2 cellular contexts compared by ENCODE assay signal in the genomic region with DNA sequence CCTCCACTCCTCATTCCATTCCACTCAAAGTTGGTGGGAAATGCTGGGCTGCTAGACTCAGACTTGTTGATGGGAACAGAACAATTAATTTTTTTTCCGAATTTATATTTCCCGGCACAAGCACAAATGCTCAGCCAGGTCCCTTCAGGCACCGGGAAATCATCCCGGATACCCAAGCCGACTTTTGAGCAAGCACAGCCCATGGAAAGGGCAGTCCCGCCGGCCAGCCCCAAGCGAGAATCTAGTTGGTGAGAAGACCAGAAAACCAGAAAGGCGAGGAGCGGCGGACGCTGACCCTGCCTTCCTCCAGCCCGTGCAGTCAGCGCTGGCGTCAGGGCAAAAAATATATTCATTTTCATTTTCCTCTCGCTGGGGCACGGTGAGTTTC.
TF ChIP-seq lines count a peak whose summit lies in the region.

No MANE protein-coding gene starts in this region.

TF ChIP-seq in GM23338, 12 proteins besides CTCF, POLR2A, EP300 and RAD21 (continued from another document):
- TF ChIP-seq, protein P1, sequence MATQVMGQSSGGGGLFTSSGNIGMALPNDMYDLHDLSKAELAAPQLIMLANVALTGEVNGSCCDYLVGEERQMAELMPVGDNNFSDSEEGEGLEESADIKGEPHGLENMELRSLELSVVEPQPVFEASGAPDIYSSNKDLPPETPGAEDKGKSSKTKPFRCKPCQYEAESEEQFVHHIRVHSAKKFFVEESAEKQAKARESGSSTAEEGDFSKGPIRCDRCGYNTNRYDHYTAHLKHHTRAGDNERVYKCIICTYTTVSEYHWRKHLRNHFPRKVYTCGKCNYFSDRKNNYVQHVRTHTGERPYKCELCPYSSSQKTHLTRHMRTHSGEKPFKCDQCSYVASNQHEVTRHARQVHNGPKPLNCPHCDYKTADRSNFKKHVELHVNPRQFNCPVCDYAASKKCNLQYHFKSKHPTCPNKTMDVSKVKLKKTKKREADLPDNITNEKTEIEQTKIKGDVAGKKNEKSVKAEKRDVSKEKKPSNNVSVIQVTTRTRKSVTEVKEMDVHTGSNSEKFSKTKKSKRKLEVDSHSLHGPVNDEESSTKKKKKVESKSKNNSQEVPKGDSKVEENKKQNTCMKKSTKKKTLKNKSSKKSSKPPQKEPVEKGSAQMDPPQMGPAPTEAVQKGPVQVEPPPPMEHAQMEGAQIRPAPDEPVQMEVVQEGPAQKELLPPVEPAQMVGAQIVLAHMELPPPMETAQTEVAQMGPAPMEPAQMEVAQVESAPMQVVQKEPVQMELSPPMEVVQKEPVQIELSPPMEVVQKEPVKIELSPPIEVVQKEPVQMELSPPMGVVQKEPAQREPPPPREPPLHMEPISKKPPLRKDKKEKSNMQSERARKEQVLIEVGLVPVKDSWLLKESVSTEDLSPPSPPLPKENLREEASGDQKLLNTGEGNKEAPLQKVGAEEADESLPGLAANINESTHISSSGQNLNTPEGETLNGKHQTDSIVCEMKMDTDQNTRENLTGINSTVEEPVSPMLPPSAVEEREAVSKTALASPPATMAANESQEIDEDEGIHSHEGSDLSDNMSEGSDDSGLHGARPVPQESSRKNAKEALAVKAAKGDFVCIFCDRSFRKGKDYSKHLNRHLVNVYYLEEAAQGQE (IDR thresholded peaks at IDR 0.05; ENCODE audit: unreplicated experiment), result no peak
- TF ChIP-seq, protein P2, sequence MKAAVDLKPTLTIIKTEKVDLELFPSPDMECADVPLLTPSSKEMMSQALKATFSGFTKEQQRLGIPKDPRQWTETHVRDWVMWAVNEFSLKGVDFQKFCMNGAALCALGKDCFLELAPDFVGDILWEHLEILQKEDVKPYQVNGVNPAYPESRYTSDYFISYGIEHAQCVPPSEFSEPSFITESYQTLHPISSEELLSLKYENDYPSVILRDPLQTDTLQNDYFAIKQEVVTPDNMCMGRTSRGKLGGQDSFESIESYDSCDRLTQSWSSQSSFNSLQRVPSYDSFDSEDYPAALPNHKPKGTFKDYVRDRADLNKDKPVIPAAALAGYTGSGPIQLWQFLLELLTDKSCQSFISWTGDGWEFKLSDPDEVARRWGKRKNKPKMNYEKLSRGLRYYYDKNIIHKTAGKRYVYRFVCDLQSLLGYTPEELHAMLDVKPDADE (IDR thresholded peaks at IDR 0.05), result no peak
- TF ChIP-seq EZH2phosphoT487 (IDR thresholded peaks at IDR 0.05; ENCODE audit: unreplicated experiment), result peak; percentile 60
- TF ChIP-seq CREB1 (CRISPR knock-in tag; IDR thresholded peaks at IDR 0.05; ENCODE audit: low read depth), result no peak
- TF ChIP-seq ZNF331 (CRISPR knock-in tag; IDR thresholded peaks at IDR 0.05; ENCODE audit: low read depth), result no peak
- TF ChIP-seq POLR2AphosphoS5 (IDR thresholded peaks at IDR 0.05; ENCODE audit: low read depth), result no peak
- peak; percentile 75 for TF ChIP-seq EZH2 (IDR thresholded peaks at IDR 0.05; ENCODE audit: low read depth, unreplicated experiment)
- TF ChIP-seq, protein P3, sequence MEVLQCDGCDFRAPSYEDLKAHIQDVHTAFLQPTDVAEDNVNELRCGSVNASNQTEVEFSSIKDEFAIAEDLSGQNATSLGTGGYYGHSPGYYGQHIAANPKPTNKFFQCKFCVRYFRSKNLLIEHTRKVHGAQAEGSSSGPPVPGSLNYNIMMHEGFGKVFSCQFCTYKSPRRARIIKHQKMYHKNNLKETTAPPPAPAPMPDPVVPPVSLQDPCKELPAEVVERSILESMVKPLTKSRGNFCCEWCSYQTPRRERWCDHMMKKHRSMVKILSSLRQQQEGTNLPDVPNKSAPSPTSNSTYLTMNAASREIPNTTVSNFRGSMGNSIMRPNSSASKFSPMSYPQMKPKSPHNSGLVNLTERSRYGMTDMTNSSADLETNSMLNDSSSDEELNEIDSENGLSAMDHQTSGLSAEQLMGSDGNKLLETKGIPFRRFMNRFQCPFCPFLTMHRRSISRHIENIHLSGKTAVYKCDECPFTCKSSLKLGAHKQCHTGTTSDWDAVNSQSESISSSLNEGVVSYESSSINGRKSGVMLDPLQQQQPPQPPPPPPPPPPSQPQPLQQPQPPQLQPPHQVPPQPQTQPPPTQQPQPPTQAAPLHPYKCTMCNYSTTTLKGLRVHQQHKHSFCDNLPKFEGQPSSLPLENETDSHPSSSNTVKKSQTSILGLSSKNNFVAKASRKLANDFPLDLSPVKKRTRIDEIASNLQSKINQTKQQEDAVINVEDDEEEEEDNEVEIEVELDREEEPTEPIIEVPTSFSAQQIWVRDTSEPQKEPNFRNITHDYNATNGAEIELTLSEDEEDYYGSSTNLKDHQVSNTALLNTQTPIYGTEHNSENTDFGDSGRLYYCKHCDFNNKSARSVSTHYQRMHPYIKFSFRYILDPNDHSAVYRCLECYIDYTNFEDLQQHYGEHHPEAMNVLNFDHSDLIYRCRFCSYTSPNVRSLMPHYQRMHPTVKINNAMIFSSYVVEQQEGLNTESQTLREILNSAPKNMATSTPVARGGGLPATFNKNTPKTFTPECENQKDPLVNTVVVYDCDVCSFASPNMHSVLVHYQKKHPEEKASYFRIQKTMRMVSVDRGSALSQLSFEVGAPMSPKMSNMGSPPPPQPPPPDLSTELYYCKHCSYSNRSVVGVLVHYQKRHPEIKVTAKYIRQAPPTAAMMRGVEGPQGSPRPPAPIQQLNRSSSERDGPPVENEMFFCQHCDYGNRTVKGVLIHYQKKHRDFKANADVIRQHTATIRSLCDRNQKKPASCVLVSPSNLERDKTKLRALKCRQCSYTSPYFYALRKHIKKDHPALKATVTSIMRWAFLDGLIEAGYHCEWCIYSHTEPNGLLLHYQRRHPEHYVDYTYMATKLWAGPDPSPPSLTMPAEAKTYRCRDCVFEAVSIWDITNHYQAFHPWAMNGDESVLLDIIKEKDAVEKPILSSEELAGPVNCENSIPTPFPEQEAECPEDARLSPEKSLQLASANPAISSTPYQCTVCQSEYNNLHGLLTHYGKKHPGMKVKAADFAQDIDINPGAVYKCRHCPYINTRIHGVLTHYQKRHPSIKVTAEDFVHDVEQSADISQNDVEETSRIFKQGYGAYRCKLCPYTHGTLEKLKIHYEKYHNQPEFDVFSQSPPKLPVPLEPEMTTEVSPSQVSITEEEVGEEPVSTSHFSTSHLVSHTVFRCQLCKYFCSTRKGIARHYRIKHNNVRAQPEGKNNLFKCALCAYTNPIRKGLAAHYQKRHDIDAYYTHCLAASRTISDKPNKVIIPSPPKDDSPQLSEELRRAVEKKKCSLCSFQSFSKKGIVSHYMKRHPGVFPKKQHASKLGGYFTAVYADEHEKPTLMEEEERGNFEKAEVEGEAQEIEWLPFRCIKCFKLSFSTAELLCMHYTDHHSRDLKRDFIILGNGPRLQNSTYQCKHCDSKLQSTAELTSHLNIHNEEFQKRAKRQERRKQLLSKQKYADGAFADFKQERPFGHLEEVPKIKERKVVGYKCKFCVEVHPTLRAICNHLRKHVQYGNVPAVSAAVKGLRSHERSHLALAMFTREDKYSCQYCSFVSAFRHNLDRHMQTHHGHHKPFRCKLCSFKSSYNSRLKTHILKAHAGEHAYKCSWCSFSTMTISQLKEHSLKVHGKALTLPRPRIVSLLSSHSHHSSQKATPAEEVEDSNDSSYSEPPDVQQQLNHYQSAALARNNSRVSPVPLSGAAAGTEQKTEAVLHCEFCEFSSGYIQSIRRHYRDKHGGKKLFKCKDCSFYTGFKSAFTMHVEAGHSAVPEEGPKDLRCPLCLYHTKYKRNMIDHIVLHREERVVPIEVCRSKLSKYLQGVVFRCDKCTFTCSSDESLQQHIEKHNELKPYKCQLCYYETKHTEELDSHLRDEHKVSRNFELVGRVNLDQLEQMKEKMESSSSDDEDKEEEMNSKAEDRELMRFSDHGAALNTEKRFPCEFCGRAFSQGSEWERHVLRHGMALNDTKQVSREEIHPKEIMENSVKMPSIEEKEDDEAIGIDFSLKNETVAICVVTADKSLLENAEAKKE (CRISPR knock-in tag; IDR thresholded peaks at IDR 0.05), result no peak

TF ChIP-seq in WTC11, 78 proteins besides CTCF, POLR2A, EP300 and RAD21 (continued from another document):
- TF ChIP-seq, protein P4, sequence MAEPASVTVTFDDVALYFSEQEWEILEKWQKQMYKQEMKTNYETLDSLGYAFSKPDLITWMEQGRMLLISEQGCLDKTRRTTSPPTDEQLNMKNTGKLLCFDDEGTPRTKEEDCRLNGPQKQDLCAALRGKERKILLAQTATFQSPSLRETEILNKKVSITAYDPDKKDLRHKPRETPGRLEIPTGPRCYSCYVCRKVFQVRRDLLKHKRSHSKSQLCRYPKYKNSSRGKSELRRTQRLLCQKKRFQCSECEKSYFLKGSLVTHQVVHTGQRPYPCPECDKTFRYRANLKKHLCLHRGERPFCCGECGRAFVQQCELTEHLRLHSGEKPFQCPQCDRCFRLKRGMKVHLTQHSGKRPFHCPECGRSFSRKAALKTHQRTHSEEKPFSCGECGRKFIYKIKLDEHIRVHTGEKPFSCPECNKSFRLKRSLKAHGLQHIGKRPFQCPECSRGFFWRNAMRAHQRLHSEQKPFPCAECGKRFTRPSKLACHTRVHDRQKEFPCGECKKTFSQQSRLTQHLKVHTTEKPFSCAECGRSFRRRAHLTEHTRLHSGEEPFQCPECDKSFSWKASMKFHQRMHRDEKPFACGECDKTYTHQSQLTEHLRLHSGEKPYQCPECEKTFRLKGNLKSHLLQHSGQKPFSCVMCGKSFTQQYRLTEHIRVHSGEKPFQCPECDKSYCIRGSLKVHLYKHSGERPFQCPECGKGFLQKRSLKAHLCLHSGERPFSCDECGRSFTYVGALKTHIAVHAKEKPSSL (CRISPR knock-in tag; conservative IDR thresholded peaks at IDR 0.05), result no peak
- TF ChIP-seq FOXK1 (CRISPR knock-in tag; IDR thresholded peaks at IDR 0.05) (no peak), RORB (CRISPR knock-in tag; IDR thresholded peaks at IDR 0.05) (no peak), RELA (CRISPR knock-in tag; IDR thresholded peaks at IDR 0.05; ENCODE audit: borderline replicate concordance) (no peak), JAZF1 (CRISPR knock-in tag; IDR thresholded peaks at IDR 0.05) (no peak), ZBTB21 (CRISPR knock-in tag; IDR thresholded peaks at IDR 0.05; ENCODE audit: borderline replicate concordance) (no peak)
- TF ChIP-seq, protein P5, sequence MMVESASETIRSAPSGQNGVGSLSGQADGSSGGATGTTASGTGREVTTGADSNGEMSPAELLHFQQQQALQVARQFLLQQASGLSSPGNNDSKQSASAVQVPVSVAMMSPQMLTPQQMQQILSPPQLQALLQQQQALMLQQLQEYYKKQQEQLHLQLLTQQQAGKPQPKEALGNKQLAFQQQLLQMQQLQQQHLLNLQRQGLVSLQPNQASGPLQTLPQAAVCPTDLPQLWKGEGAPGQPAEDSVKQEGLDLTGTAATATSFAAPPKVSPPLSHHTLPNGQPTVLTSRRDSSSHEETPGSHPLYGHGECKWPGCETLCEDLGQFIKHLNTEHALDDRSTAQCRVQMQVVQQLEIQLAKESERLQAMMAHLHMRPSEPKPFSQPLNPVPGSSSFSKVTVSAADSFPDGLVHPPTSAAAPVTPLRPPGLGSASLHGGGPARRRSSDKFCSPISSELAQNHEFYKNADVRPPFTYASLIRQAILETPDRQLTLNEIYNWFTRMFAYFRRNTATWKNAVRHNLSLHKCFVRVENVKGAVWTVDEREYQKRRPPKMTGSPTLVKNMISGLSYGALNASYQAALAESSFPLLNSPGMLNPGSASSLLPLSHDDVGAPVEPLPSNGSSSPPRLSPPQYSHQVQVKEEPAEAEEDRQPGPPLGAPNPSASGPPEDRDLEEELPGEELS (CRISPR knock-in tag; IDR thresholded peaks at IDR 0.05), result no peak
